ENCODE assay signal across 8 cellular contexts in the genomic region with DNA sequence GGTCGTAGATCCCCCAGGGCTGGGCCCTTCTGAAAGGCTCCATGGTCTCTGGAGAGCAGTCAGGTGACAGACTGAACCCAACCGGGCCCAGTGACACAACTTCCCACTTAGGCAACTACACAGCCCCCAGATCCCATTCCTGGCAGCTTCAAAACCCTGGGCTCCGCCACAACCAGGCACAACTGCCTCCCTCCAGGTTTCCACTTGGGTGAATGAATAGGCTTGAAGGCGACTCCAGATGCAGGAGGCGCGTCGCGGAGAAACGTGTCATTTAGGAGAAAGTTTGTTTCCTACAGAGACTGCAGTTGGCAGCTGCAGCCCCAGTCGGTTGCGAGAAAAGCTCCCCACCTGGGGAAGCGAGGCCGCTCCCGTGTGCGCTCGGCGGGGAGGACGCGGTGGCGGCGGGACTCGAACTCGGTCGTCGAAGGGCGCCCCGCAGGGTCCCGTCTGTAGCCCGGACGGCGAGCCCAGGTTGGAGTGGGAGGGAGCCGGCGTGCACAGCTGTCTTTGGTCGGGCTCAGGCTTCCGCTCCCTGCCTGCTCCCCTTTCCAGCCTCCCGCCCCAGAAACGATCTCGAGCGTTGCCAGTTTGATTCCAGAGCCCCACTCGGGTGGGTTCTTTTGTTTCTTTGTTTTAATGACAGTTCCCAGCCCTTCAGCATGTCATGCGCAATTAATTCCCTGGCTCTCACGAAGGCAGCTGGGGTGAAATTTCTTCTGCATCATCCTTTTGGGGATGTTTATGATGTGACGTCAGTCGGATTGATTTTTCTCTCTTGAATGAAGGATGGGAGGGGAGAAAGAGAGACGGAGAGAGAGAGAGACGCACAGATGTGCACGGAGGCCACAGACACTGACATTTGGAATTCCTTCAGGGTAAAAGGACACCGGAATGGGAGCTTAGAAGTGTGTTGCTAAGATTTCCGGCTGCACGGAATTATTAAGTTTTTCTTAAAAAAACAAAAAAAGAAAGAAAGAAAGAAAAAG. TPM values are rescaled to one million over a fixed set of nuclear protein-coding genes. Genes with fewer than 3 reads are reported as not detected.
DNase-seq lines count a peak whose midpoint lies in the region; ATAC-seq and TF ChIP-seq lines count a peak whose summit lies in the region.

No MANE protein-coding gene starts in this region.

- H3K9me3 ChIP-seq in IMR-90 (ENCODE audit: control insufficient read depth, insufficient read depth, low read length) (no peaks in the 10 kb centered on the region), left ventricle myocardium inferior (replicated peaks) (no peaks in the 10 kb centered on the region)

- H3K14ac ChIP-seq in IMR-90 (replicated peaks; ENCODE audit: low read depth, low read length): peak overlapping the region; percentile 98

- no peaks in the 10 kb centered on the region for H3K9me1 ChIP-seq in IMR-90 (ENCODE audit: insufficient read depth, low read length)

- peak overlapping the region; percentile 95 for H3K4me2 ChIP-seq in IMR-90 (ENCODE audit: low read depth, low read length)

- peak overlapping the region; percentile 94 for H3K27ac Mint-ChIP-seq in progenitor cell of endocrine pancreas

- CTCF ChIA-PET in IMR-90 (lab: Yijun Ruan, JAX): interaction anchor here (0.7 to 1.7 kb wide), 3 partner anchors 29 to 87 kb away, joined by 3 to 8 read pairs (median 3); no protein-coding TSS in a partner anchor

- H2AK5ac ChIP-seq in IMR-90 (ENCODE audit: low read depth, low read length): peak overlapping the region; percentile 95

- H2BK15ac ChIP-seq in IMR-90 (ENCODE audit: low read depth, low read length): peak overlapping the region; percentile 84; the same call in 2 of the 3 replicates

- H2AFZ ChIP-seq in IMR-90 (replicated peaks; ENCODE audit: low read length, poor library complexity): peak overlapping the region; percentile 85

- peak overlapping the region; percentile 95 for H4K91ac ChIP-seq in IMR-90 (ENCODE audit: insufficient read depth, low read depth, low read length)

- peaks cover 40% of the 10 kb centered on the region for H3K4me1 Mint-ChIP-seq in progenitor cell of endocrine pancreas (ENCODE audit: low read depth)

- H3K4me3 Mint-ChIP-seq in progenitor cell of endocrine pancreas (ENCODE audit: low read depth): peak overlapping the region; percentile 88

- peak overlapping the region; percentile 94 for H3K27ac ChIP-seq in IMR-90 (ENCODE audit: insufficient read depth, low read length)
- peak overlapping the region; percentile 83 for H3K27ac ChIP-seq in left ventricle myocardium inferior (replicated peaks)

- H3K36me3 ChIP-seq in IMR-90 (ENCODE audit: control insufficient read depth, insufficient read depth, low read length): peaks cover 7% of the 10 kb centered on the region; the same call in 1 of the 2 replicates
- H3K36me3 ChIP-seq in left ventricle myocardium inferior: no peaks in the 10 kb centered on the region

- H3K27me3 ChIP-seq in IMR-90 (ENCODE audit: control insufficient read depth, insufficient read depth, low read length): no peaks in the 10 kb centered on the region
- H3K27me3 ChIP-seq in left ventricle myocardium inferior (ENCODE audit: low read depth): no peaks in the 10 kb centered on the region

- peak; percentile 87; the same call in 1 of the 2 replicates for TF ChIP-seq POLR2A in IMR-90 (IDR thresholded peaks at IDR 0.05; ENCODE audit: low read depth, low read length)

- H3K4me3 ChIP-seq in IMR-90 (ENCODE audit: insufficient read depth, low read depth, low read length) (peak overlapping the region; percentile 80), left ventricle myocardium inferior (peak overlapping the region; percentile 70)

- intact Hi-C loops in IMR-90 (cut with micrococcal nuclease) (loop anchor here (5.0 kb wide), 2 partner anchors 66 to 84 kb away; no protein-coding TSS in a partner anchor), left ventricle myocardium inferior (cut with micrococcal nuclease) (no loop called here)

- peak overlapping the region; percentile 95 for H2BK5ac ChIP-seq in IMR-90 (ENCODE audit: low read depth, low read length, poor library complexity, severe bottlenecking)

- DNase-seq in AG08395 (ENCODE audit: low spot score) (peak; percentile 60), IMR-90 (peak; percentile 98), amniotic stem cell (lab: John Stamatoyannopoulos, UW) (peak; percentile 20), left ventricle myocardium inferior (peak; percentile 19), progenitor cell of endocrine pancreas (ENCODE audit: low spot score, unreplicated experiment) (no peak), SIG-M5 treated with dmso at 0.1 percent for 504 hours (lab: John Stamatoyannopoulos, UW; ENCODE audit: unreplicated experiment) (no peak)

- peak overlapping the region; percentile 95 for H3K23ac ChIP-seq in IMR-90 (ENCODE audit: low read depth, low read length)

- peak overlapping the region; percentile 72 to 94 for H4K8ac ChIP-seq in IMR-90 (ENCODE audit: low read depth in 2 of 2, low read length in 2 of 2)

- dilution Hi-C loops in IMR-90 (cut with HindIII; ENCODE audit: low sequenced_read_pairs, unreplicated experiment): no loop called here

- in situ Hi-C loops in IMR-90 (cut with MboI; ENCODE audit: low sequenced_read_pairs): loop anchor here (25.0 kb wide), 1 partner anchor 404 kb away; no protein-coding TSS in a partner anchor

- peaks cover 3% of the 10 kb centered on the region; the same call in 1 of the 2 replicates for H4K20me1 ChIP-seq in IMR-90 (ENCODE audit: insufficient read depth, low read length)

- H3K4me1 ChIP-seq in IMR-90 (ENCODE audit: control insufficient read depth, insufficient read depth, low read length) (peaks cover 9% of the 10 kb centered on the region), left ventricle myocardium inferior (peaks cover 23% of the 10 kb centered on the region)

- H3K18ac ChIP-seq in IMR-90 (ENCODE audit: low read depth, low read length): peak overlapping the region; percentile 98

- H3K9me3 Mint-ChIP-seq in progenitor cell of endocrine pancreas (ENCODE audit: low read depth): no peaks in the 10 kb centered on the region

- peak overlapping the region; percentile 94 for H2AK9ac ChIP-seq in IMR-90 (replicated peaks; ENCODE audit: low read depth, low read length, poor library complexity)

- peaks cover 9% of the 10 kb centered on the region for H3K27me3 Mint-ChIP-seq in progenitor cell of endocrine pancreas

- peak overlapping the region; percentile 73 for H2BK20ac ChIP-seq in IMR-90 (ENCODE audit: low read depth, low read length)

- POLR2A ChIA-PET in IMR-90 (lab: Charles Lee; ENCODE audit: unreplicated experiment): interaction anchor here (0.7 to 1.9 kb wide), 7 partner anchors 10 to 96 kb away, joined by 3 to 8 read pairs (median 4); no protein-coding TSS in a partner anchor

- peak overlapping the region; percentile 92 for H3K56ac ChIP-seq in IMR-90 (ENCODE audit: extremely low read depth, insufficient read depth, low read length)

- TF ChIP-seq CTCF in IMR-90 (conservative IDR thresholded peaks at IDR 0.05; ENCODE audit: low read depth, low read length) (no peak), left ventricle myocardium inferior (IDR thresholded peaks at IDR 0.05; ENCODE audit: borderline replicate concordance) (no peak), progenitor cell of endocrine pancreas (IDR thresholded peaks at IDR 0.05; ENCODE audit: unreplicated experiment) (no peak)

- peak overlapping the region; percentile 94 for H2BK120ac ChIP-seq in IMR-90 (ENCODE audit: low read depth, low read length)

- BruUV-seq in IMR-90 (replicated peaks; lab: Mats Ljungman, UMichigan): no TSS peak

- H3K79me1 ChIP-seq in IMR-90 (ENCODE audit: low read depth in 1 of 2, low read length in 2 of 2): peaks cover 8 to 42% of the 10 kb centered on the region in 2 experiments

- H3K4ac ChIP-seq in IMR-90 (ENCODE audit: low read depth, low read length): peak overlapping the region; percentile 97

- H3K9ac ChIP-seq in IMR-90 (ENCODE audit: low read depth, low read length): peak overlapping the region; percentile 87

- ATAC-seq in IMR-90 (ENCODE audit: low read depth) (peak; percentile 52), HG02571 (IDR thresholded peaks at IDR 0.05; ENCODE audit: unreplicated experiment) (no peak), GM21367 (IDR thresholded peaks at IDR 0.05; ENCODE audit: unreplicated experiment) (no peak)

- peak overlapping the region; percentile 99 for H4K5ac ChIP-seq in IMR-90 (ENCODE audit: low read depth, low read length)

- H3K36me3 Mint-ChIP-seq in progenitor cell of endocrine pancreas (ENCODE audit: insufficient read depth): no peaks in the 10 kb centered on the region

- TF ChIP-seq RAD21 in IMR-90 (IDR thresholded peaks at IDR 0.05; ENCODE audit: low read length): 0 out of 2 replicates have a peak, but pooled peaks have one; percentile 15

- 7% methylated on average over 23 of the region's 50 CpGs; no CpG with 5 or more reads in 1 of the 2 experiments for WGBS in IMR-90 (ENCODE audit: extremely low coverage in 2 of 2, insufficient read length in 1 of 2), 2 experiments

TF ChIP-seq in IMR-90, 13 proteins besides CTCF, POLR2A, EP300 and RAD21 (continues in another document):
- TF ChIP-seq, protein P1, sequence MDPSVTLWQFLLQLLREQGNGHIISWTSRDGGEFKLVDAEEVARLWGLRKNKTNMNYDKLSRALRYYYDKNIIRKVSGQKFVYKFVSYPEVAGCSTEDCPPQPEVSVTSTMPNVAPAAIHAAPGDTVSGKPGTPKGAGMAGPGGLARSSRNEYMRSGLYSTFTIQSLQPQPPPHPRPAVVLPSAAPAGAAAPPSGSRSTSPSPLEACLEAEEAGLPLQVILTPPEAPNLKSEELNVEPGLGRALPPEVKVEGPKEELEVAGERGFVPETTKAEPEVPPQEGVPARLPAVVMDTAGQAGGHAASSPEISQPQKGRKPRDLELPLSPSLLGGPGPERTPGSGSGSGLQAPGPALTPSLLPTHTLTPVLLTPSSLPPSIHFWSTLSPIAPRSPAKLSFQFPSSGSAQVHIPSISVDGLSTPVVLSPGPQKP (IDR thresholded peaks at IDR 0.05; ENCODE audit: borderline replicate concordance, low read depth, low read length): no peak
- TF ChIP-seq MAZ (IDR thresholded peaks at IDR 0.05; ENCODE audit: borderline replicate concordance, low read depth, low read length) (peak; percentile 33; the same call in 1 of the 2 replicates), FOS (IDR thresholded peaks at IDR 0.05; ENCODE audit: low read depth, low read length) (peak; percentile 61; the same call in 1 of the 2 replicates)
- TF ChIP-seq, protein P2, sequence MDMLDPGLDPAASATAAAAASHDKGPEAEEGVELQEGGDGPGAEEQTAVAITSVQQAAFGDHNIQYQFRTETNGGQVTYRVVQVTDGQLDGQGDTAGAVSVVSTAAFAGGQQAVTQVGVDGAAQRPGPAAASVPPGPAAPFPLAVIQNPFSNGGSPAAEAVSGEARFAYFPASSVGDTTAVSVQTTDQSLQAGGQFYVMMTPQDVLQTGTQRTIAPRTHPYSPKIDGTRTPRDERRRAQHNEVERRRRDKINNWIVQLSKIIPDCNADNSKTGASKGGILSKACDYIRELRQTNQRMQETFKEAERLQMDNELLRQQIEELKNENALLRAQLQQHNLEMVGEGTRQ (IDR thresholded peaks at IDR 0.05; ENCODE audit: low read depth, low read length): peak; percentile 22; the same call in 1 of the 2 replicates

RNA-seq across cellular contexts. Expression of a gene that starts 0.9 kb away (rescaled TPM):
- total RNA-seq in IMR-90 (2012; rRNA removed): 27.1 and 43.6 TPM in 2 replicates
- polyA plus RNA-seq in IMR-90 (2012; rRNA removed): 40.7 and 42.7 TPM in 2 replicates
- polyA plus RNA-seq in IMR-90 (2012; cell fraction: cytosol; rRNA removed): 8.9 and 10.9 TPM in 2 replicates
- polyA plus RNA-seq in IMR-90 (2012; cell fraction: nucleus; rRNA removed; ENCODE audit: low replicate concordance): 69.0 and 361 TPM in 2 replicates
- 9.0 TPM for total RNA-seq in left ventricle myocardium inferior
- 12.1 and 16.0 TPM in 2 replicates for total RNA-seq in progenitor cell of endocrine pancreas

Comparison
In these comparisons a context has a peak if more than half of its experiments do, and no peak if none do; other contexts are left out.
1. DNase-seq: peak in AG08395 (single experiment), IMR-90 (single experiment), amniotic stem cell (single experiment) and left ventricle myocardium inferior (single experiment); none in progenitor cell of endocrine pancreas (single experiment) and SIG-M5 treated with dmso at 0.1 percent for 504 hours (single experiment).